Comparison of ENCODE assay signal across 21 cellular contexts in the genomic region with DNA sequence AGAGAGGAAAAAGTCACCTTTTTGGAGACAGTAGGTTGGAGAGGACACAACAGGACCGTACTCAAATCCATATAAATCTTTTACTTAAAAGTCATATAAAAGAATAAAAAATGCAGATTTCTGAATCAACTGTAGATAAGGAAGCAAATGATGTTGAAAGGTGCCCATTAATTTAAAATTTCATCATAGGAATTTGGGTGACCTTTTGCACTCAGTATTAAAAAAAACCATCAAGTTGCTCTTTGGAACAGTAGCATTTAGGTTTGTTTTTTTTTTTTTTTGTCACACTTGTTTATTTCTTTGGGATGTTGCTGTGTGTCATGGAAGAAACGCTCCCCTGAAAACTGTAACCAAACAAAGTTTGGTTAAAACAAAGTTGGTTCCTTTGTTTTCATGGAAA. TPM values are rescaled to one million over a fixed set of nuclear protein-coding genes. Genes with fewer than 3 reads are reported as not detected.
DNase-seq lines count a peak whose midpoint lies in the region; ATAC-seq and TF ChIP-seq lines count a peak whose summit lies in the region.
"Had no signal": no experiment of that assay in that cellular context is flagged by ENCODE, and none has a peak within 500 bp of the region (broad histone marks: within the 10 kb centered on the region; RNA-seq: fewer than 3 reads in every experiment).

No MANE protein-coding gene starts in this region.

- H3K36me3 ChIP-seq in heart left ventricle (peaks cover 0 to 11% (median 0%) of the 10 kb centered on the region in 9 donors), subcutaneous abdominal adipose tissue (ENCODE audit: control insufficient read depth in 5 of 5, insufficient read depth in 5 of 5, low read length in 5 of 5) (no peaks in the 10 kb centered on the region), ascending aorta (no peaks in the 10 kb centered on the region)

- peak overlapping the region; percentile 22 to 82 (median 68) for H3K27ac ChIP-seq in heart left ventricle
- H3K27ac ChIP-seq in subcutaneous abdominal adipose tissue (ENCODE audit: low read depth, low read length), result peak overlapping the region; percentile 87
- no peak overlapping the region for H3K27ac ChIP-seq in ascending aorta

- TF ChIP-seq CTCF in heart left ventricle (IDR thresholded peaks at IDR 0.05) (no peak), brain (conservative IDR thresholded peaks at IDR 0.05) (no peak), mesothelial cell of epicardium (IDR thresholded peaks at IDR 0.05; ENCODE audit: unreplicated experiment) (no peak), ascending aorta (IDR thresholded peaks at IDR 0.05) (no peak)

- peak overlapping the region in 2 of 5 donors; percentile 30 to 70 for H3K9ac ChIP-seq in subcutaneous abdominal adipose tissue (ENCODE audit: low read length in 5 of 5)
- H3K9ac ChIP-seq: BLaER1 treated with 17β-estradiol and CSF1 and Interleukin-3, amounts not matched to agents 10 nM and 100 nM had no signal

- H3K4me3 Mint-ChIP-seq in brain (no peak overlapping the region), mesothelial cell of epicardium (no peak overlapping the region)
- H3K4me3 Mint-ChIP-seq: CD4-positive, alpha-beta memory T cell; IgD-negative memory B cell had no signal

- no peak for DNase-seq in heart left ventricle
- DNase-seq in Right ventricle myocardium inferior (ENCODE audit: missing footprints), result no peak
- no peak for DNase-seq in mesothelial cell of epicardium (ENCODE audit: low spot score in 2 of 2, unreplicated experiment in 2 of 2)
- DNase-seq in NCI-H1092 (lab: John Stamatoyannopoulos, UW), result no peak
- DNase-seq in mucosa of gallbladder (ENCODE audit: low spot score), result no peak
- no peak for DNase-seq in ascending aorta (ENCODE audit: low spot score in 2 of 2)
- DNase-seq: 8988T, Calu3, GOT3, HCEC 1CT, NCI-H1048, NCI-H1436 treated with DMSO at 0.1 percent for 48 hours, NCI-H1930, SHP77 treated with DMSO at 0.1 percent for 48 hours had no signal

- TF ChIP-seq POLR2A in heart left ventricle (IDR thresholded peaks at IDR 0.05), result no peak

- intact Hi-C loops in heart left ventricle (cut with DNase I) (loop anchor here in 7 of 10 donors (5.0 to 10.0 kb wide), 7 partner anchors 72 to 547 kb away; a partner anchor contains a TSS), Right ventricle myocardium inferior (cut with DNase I) (loop anchor here (2.0 to 10.0 kb wide), 2 partner anchors 36 to 270 kb away; no protein-coding TSS in a partner anchor), ascending aorta (cut with DNase I) (loop anchor here (5.0 kb wide), 1 partner anchor 122 kb away; a partner anchor contains a TSS)

- peaks cover 0 to 3% (median 0%) of the 10 kb centered on the region in 5 experiments for H3K9me3 Mint-ChIP-seq in brain
- H3K9me3 Mint-ChIP-seq in mesothelial cell of epicardium, result no peaks in the 10 kb centered on the region
- H3K9me3 Mint-ChIP-seq: IgD-negative memory B cell had no signal

- no peak for ATAC-seq in heart left ventricle
- ATAC-seq in Right ventricle myocardium inferior, result no peak

- H3K4me1 ChIP-seq in heart left ventricle, result peaks cover 0 to 23% (median 4%) of the 10 kb centered on the region in 12 donors
- peaks cover 0 to 29% (median 18%) of the 10 kb centered on the region in 5 donors for H3K4me1 ChIP-seq in subcutaneous abdominal adipose tissue (ENCODE audit: control insufficient read depth in 5 of 5, insufficient read depth in 5 of 5, low read length in 5 of 5)
- no peaks in the 10 kb centered on the region for H3K4me1 ChIP-seq in ascending aorta

- peaks cover 15% of the 10 kb centered on the region for H3K27me3 Mint-ChIP-seq in brain
- H3K27me3 Mint-ChIP-seq in mesothelial cell of epicardium (ENCODE audit: low read depth), result no peaks in the 10 kb centered on the region

- H3K27ac Mint-ChIP-seq in brain (peak overlapping the region in 3 of 5 experiments; percentile 80 to 88 (median 88)), mesothelial cell of epicardium (peak overlapping the region; percentile 89)
- H3K27ac Mint-ChIP-seq: CD4-positive, alpha-beta memory T cell; IgD-negative memory B cell had no signal

- H3K36me3 Mint-ChIP-seq in brain (no peaks in the 10 kb centered on the region), mesothelial cell of epicardium (peaks cover 13% of the 10 kb centered on the region)
- H3K36me3 Mint-ChIP-seq: CD4-positive, alpha-beta memory T cell; IgD-negative memory B cell had no signal

- 77 to 86% (median 80%) methylated on average over 2 of the region's 2 CpGs for WGBS in heart left ventricle, 4 donors

- no peak overlapping the region for H3K4me3 ChIP-seq in heart left ventricle
- no peak overlapping the region for H3K4me3 ChIP-seq in subcutaneous abdominal adipose tissue (ENCODE audit: low read depth in 1 of 5, low read length in 5 of 5)
- no peak overlapping the region for H3K4me3 ChIP-seq in ascending aorta
- H3K4me3 ChIP-seq: BLaER1 treated with 17β-estradiol and CSF1 and Interleukin-3, amounts not matched to agents 10 nM and 100 nM had no signal

- H3K27me3 ChIP-seq in heart left ventricle (no peaks in the 10 kb centered on the region), subcutaneous abdominal adipose tissue (ENCODE audit: control insufficient read depth in 5 of 5, insufficient read depth in 4 of 5, low read length in 5 of 5) (no peaks in the 10 kb centered on the region), ascending aorta (no peaks in the 10 kb centered on the region)
- H3K27me3 ChIP-seq: BLaER1 treated with 17β-estradiol and CSF1 and Interleukin-3, amounts not matched to agents 10 nM and 100 nM had no signal

- H3K9me3 ChIP-seq in heart left ventricle (no peaks in the 10 kb centered on the region), subcutaneous abdominal adipose tissue (ENCODE audit: control insufficient read depth in 5 of 5, low read length in 5 of 5) (no peaks in the 10 kb centered on the region), ascending aorta (no peaks in the 10 kb centered on the region)
- H3K9me3 ChIP-seq: BLaER1 treated with 17β-estradiol and CSF1 and Interleukin-3, amounts not matched to agents 10 nM and 100 nM had no signal

- H3K4me1 Mint-ChIP-seq in brain, result peaks cover 31% of the 10 kb centered on the region
- H3K4me1 Mint-ChIP-seq in mesothelial cell of epicardium, result peaks cover 24% of the 10 kb centered on the region

RNA-seq across cellular contexts. Expression of a gene that starts 20.9 kb away (rescaled TPM):
- 10 to 100 TPM in 1 of 9 donors, under 1 TPM in 6, not detected in 2; 0.12 to 18.7 (median 0.17) TPM for total RNA-seq in heart left ventricle
- not detected for polyA plus RNA-seq in heart left ventricle
- total RNA-seq in Right ventricle myocardium inferior, result 0.46 TPM
- 0.22 TPM for polyA plus RNA-seq in brain (ENCODE audit: insufficient read depth, low read depth, low replicate concordance)
- 75.4 to 89.5 TPM (median 78.8 TPM) in 3 replicates for total RNA-seq in mesothelial cell of epicardium
- total RNA-seq in mucosa of gallbladder, result 0.43 TPM
- not detected for total RNA-seq in ascending aorta
- total RNA-seq: CD4-positive, alpha-beta memory T cell; G401; NCI-H460 had no signal
- polyA plus RNA-seq: CD4-positive, alpha-beta memory T cell; IgD-negative memory B cell had no signal

RNA-seq across cellular contexts. Expression of a gene that starts 48.0 kb away (rescaled TPM):
- total RNA-seq in heart left ventricle (1 to 10 TPM in 6 of 9 donors, under 1 TPM in 2, not detected in 1; 0.53 to 2.4 (median 1.3) TPM), Right ventricle myocardium inferior (1.5 TPM), mesothelial cell of epicardium (21.9 to 24.7 TPM (median 22.4 TPM) in 3 replicates), mucosa of gallbladder (9.2 TPM), ascending aorta (0.75 TPM)
- polyA plus RNA-seq in heart left ventricle (under 1 TPM; 0.06 to 0.15 TPM), brain (ENCODE audit: insufficient read depth, low read depth, low replicate concordance) (0.85 TPM)
- total RNA-seq: CD4-positive, alpha-beta memory T cell; G401 had no signal
- polyA plus RNA-seq: CD4-positive, alpha-beta memory T cell; IgD-negative memory B cell had no signal

Comparison
In these comparisons a context has a peak if more than half of its experiments do, and no peak if none do; other contexts are left out.
1. H3K27ac ChIP-seq: peak in heart left ventricle (12 of 12) and subcutaneous abdominal adipose tissue (single experiment); none in ascending aorta (0 of 2).